Comparison of ENCODE assay signal across 28 cellular contexts in the genomic region with DNA sequence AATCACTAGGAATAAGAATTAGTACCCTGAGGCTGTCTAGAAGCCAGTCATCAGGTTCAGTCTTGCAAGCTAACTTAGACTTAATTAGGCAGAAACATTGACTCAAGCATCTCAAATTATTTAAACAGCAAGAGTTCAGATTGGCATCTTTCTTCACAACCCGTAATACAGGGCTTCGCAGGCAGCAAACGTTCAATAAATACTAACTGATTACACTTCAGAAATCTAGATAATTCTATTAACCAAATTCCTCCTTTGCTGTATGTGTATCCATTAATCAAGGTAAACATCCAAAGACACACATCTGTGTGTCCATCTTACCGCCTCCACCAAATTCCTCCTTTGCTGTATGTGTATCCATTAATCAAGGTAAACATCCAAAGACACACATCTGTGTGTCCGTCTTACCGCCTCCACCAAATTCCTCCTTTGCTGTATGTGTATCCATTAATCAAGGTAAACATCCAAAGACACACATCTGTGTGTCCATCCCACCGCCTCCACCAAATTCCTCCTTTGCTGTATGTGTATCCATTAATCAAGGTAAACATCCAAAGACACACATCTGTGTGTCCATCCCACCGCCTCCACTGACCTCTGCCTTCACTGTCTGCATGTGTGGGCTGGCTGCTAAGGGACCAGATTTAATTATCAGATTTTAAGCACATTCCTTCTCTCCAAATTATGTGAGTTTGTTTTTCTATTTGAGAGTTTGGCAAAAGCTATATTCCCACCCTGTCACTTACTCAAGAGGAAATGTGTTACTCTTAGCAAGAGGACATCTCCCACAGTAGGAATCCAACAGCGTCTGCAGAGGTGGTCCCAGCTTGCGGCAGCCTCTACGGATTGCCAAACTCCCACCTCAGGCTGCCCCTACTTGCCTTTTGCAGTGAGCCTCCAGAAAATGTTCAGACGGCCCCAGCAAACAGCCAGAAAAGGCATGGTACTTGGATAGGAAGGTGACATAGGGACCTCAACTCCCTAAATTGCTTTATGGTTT.
"Had no signal": no experiment of that assay in that cellular context is flagged by ENCODE, and none has a peak within 500 bp of the region (broad histone marks: within the 10 kb centered on the region; RNA-seq: fewer than 3 reads in every experiment).

No MANE protein-coding gene starts in this region.

- H3K27me3 ChIP-seq: ascending aorta, brain microvascular endothelial cell, colonic mucosa, esophagus muscularis mucosa, foreskin keratinocyte, gastrocnemius medialis had no signal

- DNase-seq: activated CD4-positive, alpha-beta memory T cell treated with anti-CD3 and anti-CD28 coated beads for 36 hours; activated CD4-positive, alpha-beta T cell treated with anti-CD3 and anti-CD28 coated beads for 36 hours; activated CD4-positive, alpha-beta T cell treated with anti-CD3 and anti-CD28 coated beads, Interleukin-2, amount 10 ng/mL, durations not matched to agents 24 days and 14 days; activated CD4-positive, CD25-positive, alpha-beta regulatory T cell; activated CD4-positive, CD25-positive, alpha-beta regulatory T cell treated with anti-CD3 and anti-CD28 coated beads, Interleukin-2, amount 50 U/mL, for 72 hours; activated CD8-positive, alpha-beta memory T cell treated with anti-CD3 and anti-CD28 coated beads, Interleukin-2, amount 10 ng/mL, durations not matched to agents 7 days and 5 days; activated CD8-positive, alpha-beta memory T cell treated with anti-CD3 and anti-CD28 coated beads, Interleukin-2, amount 50 U/mL, for 4 hours; activated CD8-positive, alpha-beta T cell treated with anti-CD3 and anti-CD28 coated beads, Interleukin-2, amount 10 ng/mL, durations not matched to agents 7 days and 5 days; activated effector memory CD4-positive, alpha-beta T cell treated with anti-CD3 and anti-CD28 coated beads, Interleukin-2, amount 50 U/mL, for 16 hours; activated naive CD4-positive, alpha-beta T cell treated with anti-CD3 and anti-CD28 coated beads for 36 hours; activated naive CD8-positive, alpha-beta T cell treated with anti-CD3 and anti-CD28 coated beads, Interleukin-2, amount 10 ng/mL, durations not matched to agents 7 days and 5 days; activated T-cell treated with anti-CD3 and anti-CD28 coated beads, Interleukin-2, amount 50 U/mL, for 1 hour; activated T-cell treated with anti-CD3 and anti-CD28 coated beads, Interleukin-2, amount 50 U/mL, for 48 hours; brain microvascular endothelial cell; colonic mucosa; effector CD8-positive, alpha-beta T cell; erythroblast; gastrocnemius medialis; glutamatergic neuron; heart left ventricle; T-helper 1 cell; T-helper 17 cell; T1000; WERI-Rb-1 had no signal

- H3K4me1 ChIP-seq: ascending aorta, colonic mucosa, esophagus muscularis mucosa, gastrocnemius medialis, heart left ventricle had no signal

- H3K27ac ChIP-seq: ascending aorta, brain microvascular endothelial cell, colonic mucosa, esophagus muscularis mucosa, foreskin keratinocyte, gastrocnemius medialis, heart left ventricle, WERI-Rb-1 had no signal

- H3K36me3 ChIP-seq: ascending aorta, brain microvascular endothelial cell, colonic mucosa, esophagus muscularis mucosa, gastrocnemius medialis, heart left ventricle, WERI-Rb-1 had no signal

- ATAC-seq: activated CD4-positive, alpha-beta T cell treated with anti-CD3 and anti-CD28 coated beads for 36 hours; activated CD8-positive, alpha-beta memory T cell treated with anti-CD3 and anti-CD28 coated beads, Interleukin-2, amount 10 ng/mL, durations not matched to agents 7 days and 5 days; activated CD8-positive, alpha-beta T cell treated with anti-CD3 and anti-CD28 coated beads, Interleukin-2, amount 10 ng/mL, durations not matched to agents 7 days and 5 days; activated naive CD4-positive, alpha-beta T cell treated with anti-CD3 and anti-CD28 coated beads, Interleukin-2, amount 50 U/mL, for 72 hours; gastrocnemius medialis; heart left ventricle; T-helper 17 cell had no signal

- H3K4me3 ChIP-seq: ascending aorta, colonic mucosa, esophagus muscularis mucosa, gastrocnemius medialis, heart left ventricle had no signal

- H3K9me3 ChIP-seq: ascending aorta, colonic mucosa, esophagus muscularis mucosa, gastrocnemius medialis had no signal
